ENCODE assay signal across 22 cellular contexts in the genomic region with DNA sequence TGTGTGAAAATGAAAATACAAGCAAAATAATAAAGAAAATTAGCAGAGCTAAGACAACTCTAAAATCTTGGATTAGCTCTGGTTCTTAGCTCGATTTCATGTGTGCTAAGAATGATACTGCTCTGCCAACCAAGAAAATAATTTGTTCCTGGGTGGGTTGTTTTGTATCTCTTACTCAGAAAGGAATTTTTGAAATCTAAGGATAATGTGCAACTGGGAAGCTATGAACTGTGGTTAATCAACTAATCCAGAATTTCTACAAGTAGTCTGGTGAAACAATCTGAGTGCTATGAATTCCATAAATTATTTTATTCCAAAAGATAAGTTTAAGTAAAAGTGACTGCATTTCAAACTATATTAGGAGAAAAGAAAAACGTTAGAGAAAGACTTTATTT.
"Had no signal": no experiment of that assay in that cellular context is flagged by ENCODE, and none has a peak within 500 bp of the region (broad histone marks: within the 10 kb centered on the region; RNA-seq: fewer than 3 reads in every experiment).

No MANE protein-coding gene starts in this region.

- H3K27ac ChIP-seq: coronary artery, hepatocyte, left ventricle myocardium inferior, lower lobe of right lung, pancreas, right lobe of liver, spleen, tibial artery, upper lobe of left lung, vagina had no signal

- H3K4me2 ChIP-seq: hepatocyte had no signal

- H3K27me3 ChIP-seq: hepatocyte, pancreas, right lobe of liver, spleen, tibial artery, upper lobe of left lung, vagina had no signal

- H3K9me3 ChIP-seq: left ventricle myocardium inferior, lower lobe of right lung, pancreas, right lobe of liver, tibial artery, upper lobe of left lung, vagina had no signal

- DNase-seq: effector CD4-positive, alpha-beta T cell; endodermal cell; foreskin fibroblast; head of caudate nucleus; kidney; left cardiac atrium; left ventricle myocardium inferior; lower lobe of right lung; occipital lobe; pancreas; right lobe of liver; spleen; stimulated activated CD4-positive, alpha-beta T cell treated with anti-CD3 and anti-CD28 coated beads, Interleukin-15, amount 100 ng/mL, for 24 hours; stimulated activated CD4-positive, alpha-beta T cell treated with anti-CD3 and anti-CD28 coated beads, Interleukin-1b, Interleukin-23, amount 100 ng/mL, for 48 hours; stimulated activated CD4-positive, alpha-beta T cell treated with anti-CD3 and anti-CD28 coated beads, Interleukin-4, amount 100 ng/mL, for 24 hours; tibial artery; upper lobe of left lung had no signal

- H2AFZ ChIP-seq: hepatocyte had no signal

- ATAC-seq: left cardiac atrium; lower lobe of right lung; natural killer cell treated with Interleukin-12 subunit alpha and Interleukin-12 subunit beta and Interleukin-15 and Interleukin-18, amount 100 ng/mL, for 72 hours; pancreas; right lobe of liver; stimulated activated memory B cell treated with anti-CD40 and anti-IgM and Interleukin-4, amounts not matched to agents 10 μg/mL and 1 μg/mL and 100 μg/mL, for 72 hours had no signal

- H3K36me3 ChIP-seq: lower lobe of right lung, pancreas, right lobe of liver, upper lobe of left lung, vagina had no signal

- H3K4me1 ChIP-seq: left ventricle myocardium inferior, lower lobe of right lung, pancreas, right lobe of liver, spleen, tibial artery, upper lobe of left lung, vagina had no signal

- H3K79me2 ChIP-seq: hepatocyte had no signal

- H3K4me3 ChIP-seq: coronary artery, hepatocyte, left ventricle myocardium inferior, lower lobe of right lung, pancreas, right lobe of liver, spleen, tibial artery, upper lobe of left lung, vagina had no signal
